ENCODE assay signal across 14 cellular contexts in the genomic region with DNA sequence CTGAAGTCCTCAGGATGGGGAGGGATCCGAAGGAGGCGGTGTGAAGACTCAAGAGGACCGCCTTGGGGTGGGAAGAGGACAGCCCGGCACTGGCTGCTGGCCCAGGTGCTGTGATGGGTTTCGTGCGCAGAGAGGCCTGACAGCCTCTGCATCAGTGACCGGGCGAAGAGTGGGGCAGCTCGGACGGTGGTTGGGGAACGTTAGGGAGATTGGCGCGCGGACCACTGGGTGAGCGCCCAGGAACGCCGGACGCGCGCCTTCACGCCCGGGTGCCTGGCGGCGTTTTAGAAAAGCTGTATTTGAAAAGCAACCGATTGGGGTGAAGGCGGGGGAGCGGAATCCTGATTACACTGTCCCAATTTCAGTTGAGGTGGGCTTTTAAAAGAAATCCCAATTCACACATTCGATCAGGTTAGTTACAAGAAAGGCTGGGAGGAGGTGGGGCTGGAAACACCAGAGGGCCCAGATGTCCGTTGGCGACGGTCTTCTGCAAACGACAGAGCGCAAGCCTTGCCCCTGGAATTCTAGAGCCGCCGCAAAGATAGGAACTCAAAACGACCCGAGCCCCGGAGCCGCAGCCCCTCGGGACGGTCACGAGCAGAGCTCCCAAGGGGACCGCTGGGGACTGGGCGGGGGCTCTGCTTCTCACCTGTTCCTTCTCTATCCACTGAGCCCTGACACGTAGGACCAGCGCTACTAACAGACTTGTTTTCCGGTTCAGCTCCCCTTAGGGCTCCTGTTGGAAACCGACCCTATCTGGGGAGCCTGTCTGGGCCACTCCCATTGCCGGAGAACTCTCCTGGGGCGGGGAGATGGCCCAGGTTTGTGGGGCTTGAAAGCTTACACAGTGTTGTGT. TPM values are rescaled to one million over a fixed set of nuclear protein-coding genes. Genes with fewer than 3 reads are reported as not detected.
DNase-seq lines count a peak whose midpoint lies in the region; ATAC-seq, FAIRE-seq and TF ChIP-seq lines count a peak whose summit lies in the region.
"Had no signal": no experiment of that assay in that cellular context is flagged by ENCODE, and none has a peak within 500 bp of the region (broad histone marks: within the 10 kb centered on the region; RNA-seq: fewer than 3 reads in every experiment).

No MANE protein-coding gene starts in this region.

- H3K27ac ChIP-seq in GM23248 (no peak overlapping the region), GM12878 (ENCODE audit: control insufficient read depth, insufficient read depth) (no peak overlapping the region)

- TF ChIP-seq POLR2A in GM12878 (IDR thresholded peaks at IDR 0.05; ENCODE audit: low read depth, low read length) = no peak

- no peak for TF ChIP-seq RAD21 in GM12878 (IDR thresholded peaks at IDR 0.05; ENCODE audit: insufficient read depth, low read depth, low read length)

- FAIRE-seq in GM12878 (lab: Jason Lieb, UNC) = no peak

- H3K27me3 ChIP-seq in GM23248 (replicated peaks; ENCODE audit: insufficient read depth) = peaks cover 54% of the 10 kb centered on the region
- H3K27me3 ChIP-seq in GM12878 (replicated peaks in 1 of 2; ENCODE audit: control insufficient read depth in 2 of 2, insufficient read depth in 2 of 2, low read length in 1 of 2) = peaks cover 4 to 8% of the 10 kb centered on the region in 2 experiments

- H3K36me3 ChIP-seq in GM23248 (ENCODE audit: low read depth) (no peaks in the 10 kb centered on the region), GM12878 (ENCODE audit: control insufficient read depth in 2 of 2, insufficient read depth in 2 of 2, low read length in 1 of 2) (no peaks in the 10 kb centered on the region)

- H3F3A ChIP-seq in GM23248 (ENCODE audit: insufficient read depth) = no peaks in the 10 kb centered on the region

- H3K9me2 ChIP-seq in GM23248 (ENCODE audit: insufficient read depth) = no peaks in the 10 kb centered on the region

- TF ChIP-seq EP300 in GM12878 (IDR thresholded peaks at IDR 0.05; ENCODE audit: borderline replicate concordance in 1 of 2, control insufficient read depth in 1 of 2, low read depth in 2 of 2, low read length in 2 of 2) = no peak

- no TSS peak for BruUV-seq in GM12878 (replicated peaks; lab: Mats Ljungman, UMichigan)

- WGBS in GM23248 (ENCODE audit: low coverage in 1 of 2, low lambda C conversion rate in 2 of 2, missing lambda C conversion rate in 2 of 2), 2 experiments = 8% methylated on average over 47 to 50 of the region's 50 CpGs
- WGBS in GM12878 (ENCODE audit: insufficient coverage, insufficient replicate concordance, low lambda C conversion rate, missing lambda C conversion rate) = 47% methylated on average over 44 of the region's 50 CpGs

- peak; percentile 26 for DNase-seq in GM23248
- no peak for DNase-seq in GM12878 (ENCODE audit: low read depth, low spot score)
- DNase-seq in omental fat pad (ENCODE audit: low spot score) = no peak
- DNase-seq in activated CD4-positive, CD25-positive, alpha-beta regulatory T cell (lab: John Stamatoyannopoulos, UW) = no peak
- DNase-seq in HT-29 (ENCODE audit: low spot score) = no peak
- no peak for DNase-seq in cortex of kidney (lab: John Stamatoyannopoulos, UW)
- DNase-seq: activated CD8-positive, alpha-beta memory T cell treated with anti-CD3 and anti-CD28 coated beads, Interleukin-2, amount 50 U/mL, for 48 hours; AML-193; effector memory CD8-positive, alpha-beta T cell; EL; MM.1S had no signal

- no peak overlapping the region for H2AFZ ChIP-seq in GM23248
- H2AFZ ChIP-seq in GM12878 (ENCODE audit: control insufficient read depth, low read depth, low read length) = no peak overlapping the region; the same call in 1 of the 2 replicates

- H3K9ac ChIP-seq in GM23248 (no peak overlapping the region), GM12878 (ENCODE audit: control insufficient read depth, insufficient read depth, low read length) (no peak overlapping the region)

- in situ Hi-C loops in GM23248 (cut with MboI) = no loop called here
- in situ Hi-C loops in GM12878 (cut with MboI) = no loop called here

- H4K20me1 ChIP-seq in GM23248 (ENCODE audit: insufficient read depth) (no peaks in the 10 kb centered on the region), GM12878 (ENCODE audit: control insufficient read depth, insufficient read depth) (no peaks in the 10 kb centered on the region)

- SMC1A ChIA-PET in GM12878 (lab: Charles Lee; ENCODE audit: uncharacterized antibody, unreplicated experiment) = interaction anchor here (1.0 to 18.7 kb wide), 2 partner anchors 9 to 18 kb away, joined by 4 to 647 read pairs; a partner anchor contains a TSS

- TF ChIP-seq CTCF in GM12878 (IDR thresholded peaks at IDR 0.05 in 2 of 3, conservative IDR thresholded peaks at IDR 0.05 in 1 of 3; ENCODE audit: control insufficient read depth in 2 of 3, extremely low read depth in 1 of 3, insufficient read depth in 1 of 3, low read depth in 3 of 3, low read length in 3 of 3) (no peak), omental fat pad (IDR thresholded peaks at IDR 0.05) (no peak)

- H3K4me3 ChIP-seq in GM23248 (no peak overlapping the region), GM12878 (no peak overlapping the region), iPS-11a (ENCODE audit: low read depth, low read length) (peak overlapping the region; percentile 41)

- POLR2A ChIA-PET in GM12878 (lab: Charles Lee) = interaction anchor here (3.4 to 7.2 kb wide), 3 partner anchors 12 to 22 kb away, joined by 16 to 54 read pairs (median 43); a partner anchor contains a TSS

- H3K4me2 ChIP-seq in GM23248 (ENCODE audit: unreplicated experiment) = peak overlapping the region; percentile 22
- H3K4me2 ChIP-seq in GM12878 (ENCODE audit: control insufficient read depth, insufficient read depth) = peak overlapping the region; percentile 38; the same call in 1 of the 2 replicates

- RAD21 ChIA-PET in GM12878 (lab: Charles Lee; ENCODE audit: unreplicated experiment) = interaction anchor here (0.8 to 4.9 kb wide), 4 partner anchors 18 to 151 kb away, joined by 3 to 101 read pairs (median 3); no protein-coding TSS in a partner anchor

- no peaks in the 10 kb centered on the region for H3K9me3 ChIP-seq in GM23248 (ENCODE audit: low read depth)
- no peaks in the 10 kb centered on the region for H3K9me3 ChIP-seq in GM12878 (replicated peaks; ENCODE audit: control insufficient read depth, insufficient read depth, low read length)

- H3K79me2 ChIP-seq in GM23248 (ENCODE audit: insufficient read depth) (no peaks in the 10 kb centered on the region), GM12878 (ENCODE audit: control insufficient read depth, insufficient read depth, low read length) (no peaks in the 10 kb centered on the region)

- CTCF ChIA-PET in GM12878 (lab: Yijun Ruan, JAX) = interaction anchor here (0.7 to 7.3 kb wide), 7 partner anchors 8 to 478 kb away, joined by 3 to 193 read pairs (median 5); a partner anchor contains a TSS

- intact Hi-C loops in GM12878 (cut with micrococcal nuclease; ENCODE audit: unreplicated experiment) = no loop called here

- ATAC-seq in GM12878 = peak; percentile 15; the same call in 1 of the 3 replicates
- peak; percentile 20 for ATAC-seq in omental fat pad (ENCODE audit: low FRiP score)
- no peak for ATAC-seq in HG03520 (IDR thresholded peaks at IDR 0.05; ENCODE audit: unreplicated experiment)
- ATAC-seq: effector memory CD8-positive, alpha-beta T cell had no signal

- no peaks in the 10 kb centered on the region for H3K4me1 ChIP-seq in GM23248 (ENCODE audit: insufficient read depth)
- peaks cover 5% of the 10 kb centered on the region for H3K4me1 ChIP-seq in GM12878 (ENCODE audit: control insufficient read depth, insufficient read depth, low read length)

RNA-seq across cellular contexts. Expression of a gene that starts 8.5 kb away (rescaled TPM):
- total RNA-seq in GM23248 (2014; rRNA removed; shearing (Covaris generic)) = not detected in 2 replicates
- polyA plus RNA-seq in GM23248 (2016; fragmentation: Nextera tagmentation; extraction: Ambion mirVana) (not detected in 2 replicates), GM12878 (2011; rRNA removed) (not detected in 2 replicates), GM12878 (2014; fragmentation: Illumina TruSeq; extraction: Trizol) (not detected in 2 replicates), GM12878 (2014; fragmentation: Nextera tagmentation; extraction: Ambion mirVana) (not detected), GM12878 (2014; rRNA removed) (not detected in 2 replicates), GM12878 (2016; fragmentation: Nextera tagmentation; extraction: Ambion mirVana) (not detected)
- not detected in 2 replicates for total RNA-seq in GM12878 (2013; cell fraction: nucleolus; rRNA removed)
- total RNA-seq in GM12878 (2014; rRNA removed) (0.05 TPM in 1 of 2 replicates, not detected in the other), GM12878 (2014; rRNA removed; fragmentation: Illumina TruSeq; extraction: Trizol) (not detected in 2 replicates), GM12878 (2021) (not detected in 2 replicates), omental fat pad (not detected)
- not detected for polyA plus RNA-seq in GM12878 (2011; ENCODE audit: low read depth)
- not detected in 2 replicates for polyA plus RNA-seq in GM12878 (2011; cell fraction: cytosol; rRNA removed)
- polyA plus RNA-seq in GM12878 (2011; cell fraction: nucleus; rRNA removed) = not detected in 2 replicates
- polyA plus RNA-seq in GM12878 (2012) = not detected in 2 replicates
- polyA minus RNA-seq in GM12878 (2011; rRNA and poly(A)+ RNA removed) = not detected in 2 replicates
- not detected in 2 replicates for polyA minus RNA-seq in GM12878 (2011; cell fraction: cytosol; rRNA and poly(A)+ RNA removed)
- polyA minus RNA-seq in GM12878 (2011; cell fraction: nucleus; rRNA and poly(A)+ RNA removed) = not detected in 2 replicates
- total RNA-seq in HT-29 (2014; rRNA removed; shearing (Covaris generic)) = not detected in 2 replicates
- total RNA-seq: NCI-H460 had no signal

RNA-seq across cellular contexts. Expression of a gene that starts 14.6 kb away (rescaled TPM):
- not detected in 2 replicates for total RNA-seq in GM23248 (2014; rRNA removed; shearing (Covaris generic))
- polyA plus RNA-seq in GM23248 (2016; fragmentation: Nextera tagmentation; extraction: Ambion mirVana) (not detected in 2 replicates), GM12878 (2011; rRNA removed) (17.4 and 20.5 TPM in 2 replicates), GM12878 (2014; fragmentation: Illumina TruSeq; extraction: Trizol) (0.47 and 0.57 TPM in 2 replicates), GM12878 (2014; fragmentation: Nextera tagmentation; extraction: Ambion mirVana) (under 1 TPM in 1 of 2 experiments, not detected in 1; 0.09 TPM), GM12878 (2014; rRNA removed) (0.33 and 0.41 TPM in 2 replicates), GM12878 (2016; fragmentation: Nextera tagmentation; extraction: Ambion mirVana) (not detected)
- 8.0 and 9.0 TPM in 2 replicates for total RNA-seq in GM12878 (2013; cell fraction: nucleolus; rRNA removed)
- total RNA-seq in GM12878 (2014; rRNA removed) (0.11 and 0.22 TPM in 2 replicates), GM12878 (2014; rRNA removed; fragmentation: Illumina TruSeq; extraction: Trizol) (0.09 and 0.31 TPM in 2 replicates), GM12878 (2021) (0.18 and 0.35 TPM in 2 replicates), omental fat pad (not detected)
- 0.66 TPM for polyA plus RNA-seq in GM12878 (2011; ENCODE audit: low read depth)
- 14.1 and 18.0 TPM in 2 replicates for polyA plus RNA-seq in GM12878 (2011; cell fraction: cytosol; rRNA removed)
- 34.8 and 44.5 TPM in 2 replicates for polyA plus RNA-seq in GM12878 (2011; cell fraction: nucleus; rRNA removed)
- polyA plus RNA-seq in GM12878 (2012) = 0.13 and 0.16 TPM in 2 replicates
- 14.7 and 16.4 TPM in 2 replicates for polyA minus RNA-seq in GM12878 (2011; rRNA and poly(A)+ RNA removed)
- 5.8 and 7.5 TPM in 2 replicates for polyA minus RNA-seq in GM12878 (2011; cell fraction: cytosol; rRNA and poly(A)+ RNA removed)
- 12.8 and 13.3 TPM in 2 replicates for polyA minus RNA-seq in GM12878 (2011; cell fraction: nucleus; rRNA and poly(A)+ RNA removed)
- total RNA-seq in HT-29 (2014; rRNA removed; shearing (Covaris generic)) = 112 and 119 TPM in 2 replicates
- total RNA-seq: NCI-H460 had no signal

RNA-seq across cellular contexts. Expression of a gene that starts 33.5 kb away (rescaled TPM):
- total RNA-seq in GM23248 (2014; rRNA removed; shearing (Covaris generic)) = 0.11 TPM in 1 of 2 replicates, not detected in the other
- not detected in 2 replicates for polyA plus RNA-seq in GM23248 (2016; fragmentation: Nextera tagmentation; extraction: Ambion mirVana)
- total RNA-seq in GM12878 (2013; cell fraction: nucleolus; rRNA removed) = not detected in 2 replicates
- not detected in 2 replicates for total RNA-seq in GM12878 (2014; rRNA removed)
- not detected in 2 replicates for total RNA-seq in GM12878 (2014; rRNA removed; fragmentation: Illumina TruSeq; extraction: Trizol)
- not detected in 2 replicates for total RNA-seq in GM12878 (2021)
- not detected for polyA plus RNA-seq in GM12878 (2011; ENCODE audit: low read depth)
- polyA plus RNA-seq in GM12878 (2011; rRNA removed) = 0.01 and 0.04 TPM in 2 replicates
- not detected in 2 replicates for polyA plus RNA-seq in GM12878 (2011; cell fraction: cytosol; rRNA removed)
- 0.03 and 0.04 TPM in 2 replicates for polyA plus RNA-seq in GM12878 (2011; cell fraction: nucleus; rRNA removed)
- not detected in 2 replicates for polyA plus RNA-seq in GM12878 (2012)
- not detected in 2 replicates for polyA plus RNA-seq in GM12878 (2014; fragmentation: Illumina TruSeq; extraction: Trizol)
- not detected for polyA plus RNA-seq in GM12878 (2014; fragmentation: Nextera tagmentation; extraction: Ambion mirVana)
- not detected in 2 replicates for polyA plus RNA-seq in GM12878 (2014; rRNA removed)
- not detected for polyA plus RNA-seq in GM12878 (2016; fragmentation: Nextera tagmentation; extraction: Ambion mirVana)
- not detected in 2 replicates for polyA minus RNA-seq in GM12878 (2011; rRNA and poly(A)+ RNA removed)
- polyA minus RNA-seq in GM12878 (2011; cell fraction: cytosol; rRNA and poly(A)+ RNA removed) = not detected in 2 replicates
- polyA minus RNA-seq in GM12878 (2011; cell fraction: nucleus; rRNA and poly(A)+ RNA removed) = not detected in 2 replicates
- under 1 TPM in 1 of 4 donors, not detected in 3; 0.09 TPM for total RNA-seq in omental fat pad
- 1.2 and 2.1 TPM in 2 replicates for total RNA-seq in HT-29 (2014; rRNA removed; shearing (Covaris generic))
- total RNA-seq: NCI-H460 had no signal

RNA-seq across cellular contexts. Expression of a gene that starts 35.9 kb away (rescaled TPM):
- not detected in 2 replicates for total RNA-seq in GM23248 (2014; rRNA removed; shearing (Covaris generic))
- polyA plus RNA-seq in GM23248 (2016; fragmentation: Nextera tagmentation; extraction: Ambion mirVana) (not detected in 2 replicates), GM12878 (2011; rRNA removed) (0.29 TPM in 1 of 2 replicates, not detected in the other), GM12878 (2014; fragmentation: Illumina TruSeq; extraction: Trizol) (not detected in 2 replicates), GM12878 (2014; fragmentation: Nextera tagmentation; extraction: Ambion mirVana) (not detected), GM12878 (2014; rRNA removed) (not detected in 2 replicates), GM12878 (2016; fragmentation: Nextera tagmentation; extraction: Ambion mirVana) (not detected)
- total RNA-seq in GM12878 (2013; cell fraction: nucleolus; rRNA removed) = not detected in 2 replicates
- total RNA-seq in GM12878 (2014; rRNA removed) (not detected in 2 replicates), GM12878 (2014; rRNA removed; fragmentation: Illumina TruSeq; extraction: Trizol) (not detected in 2 replicates), GM12878 (2021) (0.08 TPM in 1 of 2 replicates, not detected in the other), omental fat pad (not detected)
- not detected for polyA plus RNA-seq in GM12878 (2011; ENCODE audit: low read depth)
- 0.05 and 0.07 TPM in 2 replicates for polyA plus RNA-seq in GM12878 (2011; cell fraction: cytosol; rRNA removed)
- polyA plus RNA-seq in GM12878 (2011; cell fraction: nucleus; rRNA removed) = 0.26 and 0.51 TPM in 2 replicates
- polyA plus RNA-seq in GM12878 (2012) = not detected in 2 replicates
- polyA minus RNA-seq in GM12878 (2011; rRNA and poly(A)+ RNA removed) = 0.21 TPM in 1 of 2 replicates, not detected in the other
- polyA minus RNA-seq in GM12878 (2011; cell fraction: cytosol; rRNA and poly(A)+ RNA removed) = not detected in 2 replicates
- 0.19 TPM in 1 of 2 replicates, not detected in the other for polyA minus RNA-seq in GM12878 (2011; cell fraction: nucleus; rRNA and poly(A)+ RNA removed)
- total RNA-seq in HT-29 (2014; rRNA removed; shearing (Covaris generic)) = 13.3 and 15.1 TPM in 2 replicates
- total RNA-seq: NCI-H460 had no signal

RNA-seq across cellular contexts. Expression of a gene that starts 51.9 kb away (rescaled TPM):
- total RNA-seq in GM23248 (2014; rRNA removed; shearing (Covaris generic)) = not detected in 2 replicates
- polyA plus RNA-seq in GM23248 (2016; fragmentation: Nextera tagmentation; extraction: Ambion mirVana) = 0.21 and 0.30 TPM in 2 replicates
- not detected in 2 replicates for total RNA-seq in GM12878 (2013; cell fraction: nucleolus; rRNA removed)
- not detected in 2 replicates for total RNA-seq in GM12878 (2014; rRNA removed)
- total RNA-seq in GM12878 (2014; rRNA removed; fragmentation: Illumina TruSeq; extraction: Trizol) = not detected in 2 replicates
- not detected in 2 replicates for total RNA-seq in GM12878 (2021)
- 0.25 TPM for polyA plus RNA-seq in GM12878 (2011; ENCODE audit: low read depth)
- polyA plus RNA-seq in GM12878 (2011; rRNA removed) = not detected in 2 replicates
- polyA plus RNA-seq in GM12878 (2011; cell fraction: cytosol; rRNA removed) = not detected in 2 replicates
- polyA plus RNA-seq in GM12878 (2011; cell fraction: nucleus; rRNA removed) = not detected in 2 replicates
- polyA plus RNA-seq in GM12878 (2012) = 0.31 and 0.50 TPM in 2 replicates
- not detected in 2 replicates for polyA plus RNA-seq in GM12878 (2014; fragmentation: Illumina TruSeq; extraction: Trizol)
- polyA plus RNA-seq in GM12878 (2014; fragmentation: Nextera tagmentation; extraction: Ambion mirVana) = not detected
- polyA plus RNA-seq in GM12878 (2014; rRNA removed) = 0.04 TPM in 1 of 2 replicates, not detected in the other
- polyA plus RNA-seq in GM12878 (2016; fragmentation: Nextera tagmentation; extraction: Ambion mirVana) = under 1 TPM in 1 of 2 experiments, not detected in 1; 0.11 TPM
- polyA minus RNA-seq in GM12878 (2011; rRNA and poly(A)+ RNA removed) = not detected in 2 replicates
- polyA minus RNA-seq in GM12878 (2011; cell fraction: cytosol; rRNA and poly(A)+ RNA removed) = not detected in 2 replicates
- not detected in 2 replicates for polyA minus RNA-seq in GM12878 (2011; cell fraction: nucleus; rRNA and poly(A)+ RNA removed)
- 1 to 10 TPM in 1 of 4 donors, under 1 TPM in 3; 0.36 to 1.7 (median 0.71) TPM for total RNA-seq in omental fat pad
- total RNA-seq in HT-29 (2014; rRNA removed; shearing (Covaris generic)) = 3.8 and 6.5 TPM in 2 replicates
- total RNA-seq: NCI-H460 had no signal

Comparison
In these comparisons a context has a peak if more than half of its experiments do, and no peak if none do; other contexts are left out.
1. RNA of a gene that starts 14.6 kb away (total RNA-seq): 112 to 119 TPM in HT-29; 0.09 to 9.0 TPM in GM12878, not detected in GM23248 and not detected in omental fat pad; every median in the first group is over 10 times any median in the second.